ENCODE assay signal across 24 cellular contexts in genomic region chr11:14884667-14885273, GRCh38.
"Had no signal": no experiment of that assay in that cellular context is flagged by ENCODE, and none has a peak within 500 bp of the region (broad histone marks: within the 10 kb centered on the region; RNA-seq: fewer than 3 reads in every experiment).

No MANE protein-coding gene starts in this region.

- H3K27ac Mint-ChIP-seq: activated naive CD8-positive, alpha-beta T cell treated with anti-CD3 and anti-CD28 coated beads, Interleukin-2, amount 10 ng/mL, durations not matched to agents 7 days and 5 days; endodermal cell; memory B cell; nephron had no signal

- DNase-seq: activated CD4-positive, alpha-beta T cell treated with anti-CD3 and anti-CD28 coated beads, Interleukin-2, amount 50 U/mL, for 4 hours; activated effector memory CD4-positive, alpha-beta T cell treated with anti-CD3 and anti-CD28 coated beads, Interleukin-2, amount 50 U/mL, for 16 hours; activated naive CD8-positive, alpha-beta T cell treated with anti-CD3 and anti-CD28 coated beads, Interleukin-2, amount 10 ng/mL, durations not matched to agents 7 days and 5 days; amygdala; cortex of kidney; endodermal cell; heart left ventricle; islet precursor cell; left colon; ovary; psoas muscle; stimulated activated CD4-positive, alpha-beta T cell treated with anti-CD3 and anti-CD28 coated beads, Interleukin-12 subunit alpha, Interleukin-12 subunit beta, amount 100 ng/mL, for 4 hours; stimulated activated CD4-positive, alpha-beta T cell treated with anti-CD3 and anti-CD28 coated beads, Interleukin-4, amount 100 ng/mL, for 4 hours; stomach; T-helper 1 cell had no signal

- ATAC-seq: heart left ventricle, left colon, psoas muscle had no signal

- H3K9me3 ChIP-seq: heart left ventricle, neutrophil, ovary, psoas muscle, right atrium auricular region, stomach, suprapubic skin, tibial nerve had no signal

- H3K9me3 Mint-ChIP-seq: memory B cell had no signal

- H3K27ac ChIP-seq: cardiac muscle cell, epithelial cell of prostate, heart left ventricle, neutrophil, ovary, psoas muscle, right atrium auricular region, stomach, suprapubic skin, tibial nerve had no signal

- H3K4me3 Mint-ChIP-seq: activated naive CD8-positive, alpha-beta T cell treated with anti-CD3 and anti-CD28 coated beads, Interleukin-2, amount 10 ng/mL, durations not matched to agents 7 days and 5 days; endodermal cell; memory B cell; nephron had no signal

- H3K4me3 ChIP-seq: cardiac muscle cell, heart left ventricle, ovary, psoas muscle, right atrium auricular region, stomach, suprapubic skin, tibial nerve had no signal

- H3K36me3 ChIP-seq: cardiac muscle cell, neutrophil, ovary had no signal

- H3K4me1 Mint-ChIP-seq: nephron had no signal

- H3K27me3 Mint-ChIP-seq: activated naive CD8-positive, alpha-beta T cell treated with anti-CD3 and anti-CD28 coated beads, Interleukin-2, amount 10 ng/mL, durations not matched to agents 7 days and 5 days; memory B cell had no signal

- FAIRE-seq: TTC549 had no signal

- H3K27me3 ChIP-seq: cardiac muscle cell, heart left ventricle, neutrophil, ovary, right atrium auricular region, stomach, suprapubic skin, tibial nerve had no signal
